Comparison of ENCODE assay signal across 8 cellular contexts in genomic region chr9:1051286-1052118, GRCh38. TPM values are rescaled to one million over a fixed set of nuclear protein-coding genes. Genes with fewer than 3 reads are reported as not detected.
DNase-seq lines count a peak whose midpoint lies in the region; ATAC-seq, FAIRE-seq and TF ChIP-seq lines count a peak whose summit lies in the region.

No MANE protein-coding gene starts in this region.

- TF ChIP-seq CTCF in GM10266 (IDR thresholded peaks at IDR 0.05; ENCODE audit: control insufficient read depth, insufficient read depth, low read depth, missing control alignments) (peak; percentile 44), GM12878 (IDR thresholded peaks at IDR 0.05 in 2 of 3, conservative IDR thresholded peaks at IDR 0.05 in 1 of 3; ENCODE audit: control insufficient read depth in 2 of 3, extremely low read depth in 1 of 3, insufficient read depth in 1 of 3, low read depth in 3 of 3, low read length in 3 of 3) (peak in 2 of 3 experiments; percentile 30 to 46; a peak in 2 of 6 replicates), lower lobe of right lung (IDR thresholded peaks at IDR 0.05) (peak; percentile 34)

- SMC1A ChIA-PET in GM12878 (lab: Charles Lee; ENCODE audit: uncharacterized antibody, unreplicated experiment): interaction anchor here (0.9 to 3.9 kb wide), 2 partner anchors 63 to 216 kb away, joined by 5 to 30 read pairs; no protein-coding TSS in a partner anchor

- peak overlapping the region; percentile 59 for H3K4me3 ChIP-seq in HUES6 (ENCODE audit: low read depth, low read length)
- H3K4me3 ChIP-seq in GM12878: no peak overlapping the region
- peak overlapping the region; percentile 47 for H3K4me3 ChIP-seq in lower lobe of right lung
- peak overlapping the region; percentile 31 for H3K4me3 ChIP-seq in thymus (ENCODE audit: low read length)

- H3K27me3 ChIP-seq in HUES6 (ENCODE audit: control insufficient read depth, insufficient read depth, low read length) (peaks cover 100% of the 10 kb centered on the region), GM12878 (replicated peaks in 1 of 2; ENCODE audit: control insufficient read depth in 2 of 2, insufficient read depth in 2 of 2, low read length in 1 of 2) (peaks cover 10 to 37% of the 10 kb centered on the region in 2 experiments), lower lobe of right lung (ENCODE audit: low read depth) (peaks cover 100% of the 10 kb centered on the region), thymus (ENCODE audit: control insufficient read depth, insufficient read depth) (peaks cover 72% of the 10 kb centered on the region)

- CTCF ChIA-PET in GM12878 (lab: Yijun Ruan, JAX): no interaction called here

- POLR2A ChIA-PET in GM12878 (lab: Charles Lee): interaction anchor here (1.8 kb wide), 1 partner anchor 12 kb away, joined by 5 read pairs; no protein-coding TSS in a partner anchor

- H3K36me3 ChIP-seq in HUES6 (ENCODE audit: control insufficient read depth, insufficient read depth, low read length) (no peaks in the 10 kb centered on the region), GM12878 (ENCODE audit: control insufficient read depth in 2 of 2, insufficient read depth in 2 of 2, low read length in 1 of 2) (no peaks in the 10 kb centered on the region), lower lobe of right lung (no peaks in the 10 kb centered on the region), thymus (ENCODE audit: control insufficient read depth, insufficient read depth) (no peaks in the 10 kb centered on the region)

- H4K20me1 ChIP-seq in GM12878 (ENCODE audit: control insufficient read depth, insufficient read depth): no peaks in the 10 kb centered on the region

- H3K9me3 ChIP-seq in HUES6 (ENCODE audit: control insufficient read depth, insufficient read depth, low read depth, low read length) (no peaks in the 10 kb centered on the region), GM12878 (replicated peaks; ENCODE audit: control insufficient read depth, insufficient read depth, low read length) (peaks cover 3% of the 10 kb centered on the region; the same call in 2 of the 3 replicates), lower lobe of right lung (no peaks in the 10 kb centered on the region), thymus (ENCODE audit: control insufficient read depth) (peaks cover 1% of the 10 kb centered on the region)

- peak; percentile 38 for DNase-seq in GM10266 (ENCODE audit: extremely low spot score)
- no peak for DNase-seq in GM12878 (ENCODE audit: low read depth, low spot score)
- peak; percentile 64 for DNase-seq in lower lobe of right lung
- DNase-seq in DMS79 treated with DMSO at 0.1 percent for 48 hours (lab: John Stamatoyannopoulos, UW): no peak
- DNase-seq in GDM1 (lab: John Stamatoyannopoulos, UW): no peak

- H3K27ac ChIP-seq in HUES6 (ENCODE audit: low read depth, low read length) (no peak overlapping the region), GM12878 (ENCODE audit: control insufficient read depth, insufficient read depth) (no peak overlapping the region), lower lobe of right lung (no peak overlapping the region), thymus (ENCODE audit: low read depth) (peak overlapping the region; percentile 64)

- in situ Hi-C loops in GM12878 (cut with MboI): no loop called here

- intact Hi-C loops in GM12878 (cut with micrococcal nuclease; ENCODE audit: unreplicated experiment): no loop called here
- intact Hi-C loops in lower lobe of right lung (cut with DNase I): no loop called here

- H3K4me1 ChIP-seq in HUES6 (ENCODE audit: control insufficient read depth, insufficient read depth, low read length) (peaks cover 13% of the 10 kb centered on the region; the same call in 1 of the 2 replicates), GM12878 (ENCODE audit: control insufficient read depth, insufficient read depth, low read length) (no peaks in the 10 kb centered on the region), lower lobe of right lung (peaks cover 51% of the 10 kb centered on the region), thymus (ENCODE audit: control insufficient read depth, insufficient read depth, low read length) (no peaks in the 10 kb centered on the region)

- no peak overlapping the region for H2AFZ ChIP-seq in GM12878 (ENCODE audit: control insufficient read depth, low read depth, low read length)

- H3K4me2 ChIP-seq in GM12878 (ENCODE audit: control insufficient read depth, insufficient read depth): no peak overlapping the region

- TF ChIP-seq RAD21 in GM12878 (IDR thresholded peaks at IDR 0.05; ENCODE audit: insufficient read depth, low read depth, low read length): no peak

- H3K9ac ChIP-seq in HUES6 (ENCODE audit: low read length) (no peak overlapping the region), GM12878 (ENCODE audit: control insufficient read depth, insufficient read depth, low read length) (no peak overlapping the region)

- whole genome bisulfite sequencing in GM12878 (ENCODE audit: insufficient coverage, insufficient replicate concordance, low lambda C conversion rate, missing lambda C conversion rate): 4% methylated on average over 74 of the region's 88 CpGs
- WGBS in thymus: 4% methylated on average over 88 of the region's 88 CpGs

- no peaks in the 10 kb centered on the region for H3K79me2 ChIP-seq in GM12878 (ENCODE audit: control insufficient read depth, insufficient read depth, low read length)

- FAIRE-seq in GM12878 (lab: Jason Lieb, UNC): no peak

- ATAC-seq in GM12878: peak; percentile 69
- ATAC-seq in lower lobe of right lung: peak; percentile 30 to 33
- ATAC-seq in HG02759 (IDR thresholded peaks at IDR 0.05; ENCODE audit: unreplicated experiment): no peak

- TF ChIP-seq POLR2A in GM12878 (IDR thresholded peaks at IDR 0.05; ENCODE audit: low read depth, low read length): no peak

- TF ChIP-seq EP300 in GM12878 (IDR thresholded peaks at IDR 0.05; ENCODE audit: borderline replicate concordance in 1 of 2, control insufficient read depth in 1 of 2, low read depth in 2 of 2, low read length in 2 of 2): no peak

- RAD21 ChIA-PET in GM12878 (lab: Charles Lee; ENCODE audit: unreplicated experiment): interaction anchor here (0.9 to 3.4 kb wide), 6 partner anchors 42 to 378 kb away, joined by 3 to 15 read pairs (median 3); no protein-coding TSS in a partner anchor

- no TSS peak for BruUV-seq in GM12878 (replicated peaks; lab: Mats Ljungman, UMichigan)

TF ChIP-seq in GM12878, 131 proteins besides CTCF, POLR2A, EP300 and RAD21 (continues in another document):
- TF ChIP-seq IKZF1 (conservative IDR thresholded peaks at IDR 0.05) (peak; percentile 82), HDAC6 (IDR thresholded peaks at IDR 0.05; ENCODE audit: unreplicated experiment) (peak; percentile 59), POU2F2 (IDR thresholded peaks at IDR 0.05; ENCODE audit: borderline replicate concordance, low read depth, low read length) (no peak), RB1 (IDR thresholded peaks at IDR 0.05; ENCODE audit: borderline replicate concordance) (peak; percentile 29; the same call in 1 of the 2 replicates), BACH1 (IDR thresholded peaks at IDR 0.05; ENCODE audit: borderline replicate concordance) (peak; percentile 32; the same call in 1 of the 2 replicates), BHLHE40 (IDR thresholded peaks at IDR 0.05; ENCODE audit: borderline replicate concordance in 1 of 2, low read depth in 2 of 2, low read length in 1 of 2) (peak in 1 of 2 experiments; percentile 67; a peak in 2 of 4 replicates), SMARCA5 (IDR thresholded peaks at IDR 0.05) (peak; percentile 90; the same call in 1 of the 2 replicates), ZBTB4 (CRISPR knock-in tag; IDR thresholded peaks at IDR 0.05) (no peak), DPF2 (IDR thresholded peaks at IDR 0.05) (peak; percentile 88; the same call in 1 of the 2 replicates), LARP7 (IDR thresholded peaks at IDR 0.05) (peak; percentile 95), NR2F1 (conservative IDR thresholded peaks at IDR 0.05) (peak; percentile 57), POLR2AphosphoS5 (IDR thresholded peaks at IDR 0.05; ENCODE audit: low read length) (no peak)

RNA-seq across cellular contexts. Expression of gene DMRT2, which starts 1.3 kb away (rescaled TPM):
- total RNA-seq in GM12878 (2013; cell fraction: nucleolus; rRNA removed): 0.51 and 0.92 TPM in 2 replicates
- total RNA-seq in GM12878 (2014; rRNA removed) (0.65 and 1.1 TPM in 2 replicates), GM12878 (2014; rRNA removed; fragmentation: Illumina TruSeq; extraction: Trizol) (0.55 and 0.63 TPM in 2 replicates), GM12878 (2021) (0.82 and 1.0 TPM in 2 replicates), lower lobe of right lung (0.86 TPM)
- polyA plus RNA-seq in GM12878 (2011; ENCODE audit: low read depth): not detected
- polyA plus RNA-seq in GM12878 (2011; rRNA removed) (43.1 and 50.2 TPM in 2 replicates), GM12878 (2014; fragmentation: Illumina TruSeq; extraction: Trizol) (0.57 and 0.82 TPM in 2 replicates), GM12878 (2014; fragmentation: Nextera tagmentation; extraction: Ambion mirVana) (under 1 TPM; 0.08 to 0.18 TPM), GM12878 (2014; rRNA removed) (0.69 and 0.96 TPM in 2 replicates), GM12878 (2016; fragmentation: Nextera tagmentation; extraction: Ambion mirVana) (under 1 TPM; 0.09 to 0.70 TPM), thymus (35.2 TPM)
- 56.3 and 59.9 TPM in 2 replicates for polyA plus RNA-seq in GM12878 (2011; cell fraction: cytosol; rRNA removed)
- polyA plus RNA-seq in GM12878 (2011; cell fraction: nucleus; rRNA removed): 64.5 and 78.7 TPM in 2 replicates
- polyA plus RNA-seq in GM12878 (2012): not detected in 2 replicates
- polyA minus RNA-seq in GM12878 (2011; rRNA and poly(A)+ RNA removed): 50.6 and 74.6 TPM in 2 replicates
- polyA minus RNA-seq in GM12878 (2011; cell fraction: cytosol; rRNA and poly(A)+ RNA removed): 19.9 and 24.5 TPM in 2 replicates
- polyA minus RNA-seq in GM12878 (2011; cell fraction: nucleus; rRNA and poly(A)+ RNA removed): 54.0 and 96.1 TPM in 2 replicates

Comparison
In these comparisons a context has a peak if more than half of its experiments do, and no peak if none do; other contexts are left out.
1. DNase-seq: peak in GM10266 (single experiment) and lower lobe of right lung (single experiment); none in GM12878 (single experiment), DMS79 treated with DMSO at 0.1 percent for 48 hours (single experiment) and GDM1 (single experiment).
2. Peak in every context shown above with its lines, with median percentiles within 50 percentile points of each other: CTCF ChIP-seq.